ENCODE assay signal across 13 cellular contexts in genomic region chr18:57806891-57807280, GRCh38. TPM values are rescaled to one million over a fixed set of nuclear protein-coding genes. Genes with fewer than 3 reads are reported as not detected.
A peak's percentile ranks its signal among the peaks of the same experiment; 100 is the strongest.
DNase-seq lines count a peak whose midpoint lies in the region; ATAC-seq, FAIRE-seq and TF ChIP-seq lines count a peak whose summit lies in the region.
"Had no signal": no experiment of that assay in that cellular context is flagged by ENCODE, and none has a peak within 500 bp of the region (broad histone marks: within the 10 kb centered on the region; RNA-seq: fewer than 3 reads in every experiment).

No MANE protein-coding gene starts in this region.

- no peak for DNase-seq in Calu3
- DNase-seq in RCC 7860 (ENCODE audit: low spot score) = peak; percentile 51
- DNase-seq in epithelial cell of prostate (ENCODE audit: low read depth, low spot score) = no peak
- no peak for DNase-seq in sciatic nerve (ENCODE audit: low spot score)
- no peak for DNase-seq in mesendoderm
- DNase-seq in DMS53 treated with DMSO at 0.1 percent for 48 hours (lab: John Stamatoyannopoulos, UW; ENCODE audit: unreplicated experiment) = no peak
- DNase-seq in activated CD8-positive, alpha-beta T cell treated with anti-CD3 and anti-CD28 coated beads for 36 hours = no peak
- no peak for DNase-seq in stimulated activated CD4-positive, alpha-beta T cell treated with anti-CD3 and anti-CD28 coated beads, Interleukin-2, amount 100 ng/mL, for 48 hours
- DNase-seq: activated CD4-positive, alpha-beta T cell treated with anti-CD3 and anti-CD28 coated beads for 48 hours; DMS153; NCI-H69 had no signal

- no peak overlapping the region for H2BK120ac ChIP-seq in mesendoderm (ENCODE audit: low read depth, low read length)

- no peak overlapping the region for H3K4me2 ChIP-seq in mesendoderm (ENCODE audit: low read length)

- H3K79me2 ChIP-seq in mesendoderm (ENCODE audit: control insufficient read depth, insufficient read depth, low read length) = no peaks in the 10 kb centered on the region

- no CpG with 5 or more reads among the region's 3 CpGs for WGBS in mesendoderm (ENCODE audit: extremely low coverage, insufficient coverage, low lambda C conversion rate)

- CTCF ChIA-PET in Calu3 (lab: Charles Lee) = interaction anchor here (1.0 to 1.4 kb wide), 2 partner anchors 8 to 13 kb away, joined by 3 to 4 read pairs; no protein-coding TSS in a partner anchor
- CTCF ChIA-PET in activated CD8-positive, alpha-beta T cell treated with anti-CD3 and anti-CD28 coated beads for 36 hours (lab: Charles Lee) = no interaction called here

- H3K9ac ChIP-seq in mesendoderm (ENCODE audit: low read length) = no peak overlapping the region

- peak; percentile 55 for ATAC-seq in sciatic nerve
- no peak for ATAC-seq in activated CD8-positive, alpha-beta T cell treated with anti-CD3 and anti-CD28 coated beads for 36 hours

- peak overlapping the region; percentile 42 for H3K27ac Mint-ChIP-seq in Calu3 (ENCODE audit: unreplicated experiment)
- no peak overlapping the region for H3K27ac Mint-ChIP-seq in activated CD8-positive, alpha-beta T cell treated with anti-CD3 and anti-CD28 coated beads for 36 hours
- H3K27ac Mint-ChIP-seq: activated naive CD8-positive, alpha-beta T cell had no signal

- no peak overlapping the region for H3K18ac ChIP-seq in mesendoderm (ENCODE audit: low read length)

- POLR2A ChIA-PET in activated CD8-positive, alpha-beta T cell treated with anti-CD3 and anti-CD28 coated beads for 36 hours (lab: Charles Lee) = interaction anchor here (0.6 kb wide), 1 partner anchor 177 kb away, joined by 3 read pairs; no protein-coding TSS in a partner anchor

- H3K36me3 Mint-ChIP-seq in Calu3 (ENCODE audit: insufficient read depth, unreplicated experiment) = peaks cover 22% of the 10 kb centered on the region
- peaks cover 5% of the 10 kb centered on the region for H3K36me3 Mint-ChIP-seq in activated CD8-positive, alpha-beta T cell treated with anti-CD3 and anti-CD28 coated beads for 36 hours (ENCODE audit: low read depth)

- no peak overlapping the region for H2BK15ac ChIP-seq in mesendoderm (replicated peaks; ENCODE audit: low read depth)

- H3K4me3 Mint-ChIP-seq in Calu3 (ENCODE audit: low read depth, unreplicated experiment) = no peak overlapping the region
- no peak overlapping the region for H3K4me3 Mint-ChIP-seq in activated CD8-positive, alpha-beta T cell treated with anti-CD3 and anti-CD28 coated beads for 36 hours
- H3K4me3 Mint-ChIP-seq: activated naive CD8-positive, alpha-beta T cell had no signal

- no peak overlapping the region for H3K4ac ChIP-seq in mesendoderm (ENCODE audit: low read depth, low read length)

- no peaks in the 10 kb centered on the region for H3K79me1 ChIP-seq in mesendoderm (ENCODE audit: low read length)

- H3K23ac ChIP-seq in mesendoderm (ENCODE audit: low read length) = no peak overlapping the region

- intact Hi-C loops in Calu3 (cut with micrococcal nuclease; ENCODE audit: unreplicated experiment) = no loop called here
- intact Hi-C loops in sciatic nerve (cut with DNase I) = no loop called here
- intact Hi-C loops in activated CD8-positive, alpha-beta T cell treated with anti-CD3 and anti-CD28 coated beads for 36 hours (cut with micrococcal nuclease) = no loop called here

- H3K27me3 ChIP-seq in mesendoderm (ENCODE audit: insufficient read depth, low read length, poor library complexity) = peaks cover 5% of the 10 kb centered on the region

- H3K27me3 Mint-ChIP-seq in Calu3 (ENCODE audit: unreplicated experiment) = no peaks in the 10 kb centered on the region
- H3K27me3 Mint-ChIP-seq in activated CD8-positive, alpha-beta T cell treated with anti-CD3 and anti-CD28 coated beads for 36 hours = peaks cover 28% of the 10 kb centered on the region

- no peaks in the 10 kb centered on the region for H3K36me3 ChIP-seq in mesendoderm (ENCODE audit: control insufficient read depth, insufficient read depth, low read length)

- no peak overlapping the region for H4K8ac ChIP-seq in mesendoderm (ENCODE audit: low read depth, low read length)

- H4K5ac ChIP-seq in mesendoderm (ENCODE audit: low read length) = no peak overlapping the region

- H2BK5ac ChIP-seq in mesendoderm (ENCODE audit: low read length) = no peak overlapping the region

- H3K27ac ChIP-seq in epithelial cell of prostate = peak overlapping the region; percentile 48
- H3K27ac ChIP-seq in mesendoderm (ENCODE audit: low read depth, low read length) = no peak overlapping the region

- no peak overlapping the region for H3K4me3 ChIP-seq in mesendoderm (ENCODE audit: low read length)

- H3K4me1 Mint-ChIP-seq in Calu3 (ENCODE audit: low read depth, unreplicated experiment) = peaks cover 39% of the 10 kb centered on the region
- peaks cover 6% of the 10 kb centered on the region for H3K4me1 Mint-ChIP-seq in activated CD8-positive, alpha-beta T cell treated with anti-CD3 and anti-CD28 coated beads for 36 hours (ENCODE audit: low read depth)

- H3K56ac ChIP-seq in mesendoderm (ENCODE audit: low read length) = no peak overlapping the region

- BruUV-seq in Calu3 (replicated peaks; lab: Mats Ljungman, UMichigan) = no TSS peak

- H2AK5ac ChIP-seq in mesendoderm (ENCODE audit: low read length) = no peak overlapping the region

- FAIRE-seq in RCC 7860 (lab: Jason Lieb, UNC) = peak; percentile 20

- H3K4me1 ChIP-seq in mesendoderm (ENCODE audit: control insufficient read depth, low read depth, low read length) = no peaks in the 10 kb centered on the region

- peaks cover 2% of the 10 kb centered on the region for H3K9me3 Mint-ChIP-seq in Calu3 (ENCODE audit: low read depth, unreplicated experiment)
- H3K9me3 Mint-ChIP-seq in activated CD8-positive, alpha-beta T cell treated with anti-CD3 and anti-CD28 coated beads for 36 hours = peaks cover 5% of the 10 kb centered on the region

- TF ChIP-seq CTCF in Calu3 (IDR thresholded peaks at IDR 0.05; ENCODE audit: unreplicated experiment) = no peak
- no peak for TF ChIP-seq CTCF in activated CD8-positive, alpha-beta T cell treated with anti-CD3 and anti-CD28 coated beads for 36 hours (IDR thresholded peaks at IDR 0.05)

RNA-seq across cellular contexts. Expression of gene ATP8B1, which starts 3.8 kb away (rescaled TPM):
- total RNA-seq in Calu3 (2022) = 62.3 and 66.2 TPM in 2 replicates
- 10.5 TPM for total RNA-seq in sciatic nerve
- 2.4 TPM for polyA plus RNA-seq in mesendoderm (2013, experiment 1 of 2)
- 2.4 TPM for polyA plus RNA-seq in mesendoderm (2013, experiment 2 of 2)
- total RNA-seq in activated CD8-positive, alpha-beta T cell treated with anti-CD3 and anti-CD28 coated beads for 36 hours = under 1 TPM; 0.18 to 0.38 TPM
- polyA plus RNA-seq: neural cell had no signal
